Comparison of ENCODE assay signal across 14 cellular contexts in genomic region chr1:93692001-93692400, GRCh38. TPM values are rescaled to one million over a fixed set of nuclear protein-coding genes. Genes with fewer than 3 reads are reported as not detected.
A peak's percentile ranks its signal among the peaks of the same experiment; 100 is the strongest.
DNase-seq lines count a peak whose midpoint lies in the region; ATAC-seq and TF ChIP-seq lines count a peak whose summit lies in the region.
"Had no signal": no experiment of that assay in that cellular context is flagged by ENCODE, and none has a peak within 500 bp of the region (broad histone marks: within the 10 kb centered on the region; RNA-seq: fewer than 3 reads in every experiment).

No MANE protein-coding gene starts in this region.

- H3K4me1 Mint-ChIP-seq in chondrocyte (ENCODE audit: low read depth), result no peaks in the 10 kb centered on the region
- H3K4me1 Mint-ChIP-seq in stimulated activated effector memory CD8-positive, alpha-beta T cell treated with anti-CD3 and anti-CD28 coated beads, Interleukin-12 subunit alpha, Interleukin-12 subunit beta, amount 100 ng/mL, for 72 hours, result peaks cover 12% of the 10 kb centered on the region

- no peaks in the 10 kb centered on the region for H3K36me3 Mint-ChIP-seq in chondrocyte (ENCODE audit: low read depth)
- no peaks in the 10 kb centered on the region for H3K36me3 Mint-ChIP-seq in stimulated activated effector memory CD8-positive, alpha-beta T cell treated with anti-CD3 and anti-CD28 coated beads, Interleukin-12 subunit alpha, Interleukin-12 subunit beta, amount 100 ng/mL, for 72 hours
- H3K36me3 Mint-ChIP-seq: activated naive CD4-positive, alpha-beta T cell treated with anti-CD3 and anti-CD28 coated beads, Interleukin-2, amount 10 ng/mL, durations not matched to agents 7 days and 5 days had no signal

- H3K4me3 Mint-ChIP-seq in chondrocyte (ENCODE audit: unreplicated experiment), result no peak overlapping the region
- peak overlapping the region; percentile 50 for H3K4me3 Mint-ChIP-seq in stimulated activated effector memory CD8-positive, alpha-beta T cell treated with anti-CD3 and anti-CD28 coated beads, Interleukin-12 subunit alpha, Interleukin-12 subunit beta, amount 100 ng/mL, for 72 hours
- H3K4me3 Mint-ChIP-seq: activated naive CD4-positive, alpha-beta T cell treated with anti-CD3 and anti-CD28 coated beads, Interleukin-2, amount 10 ng/mL, durations not matched to agents 7 days and 5 days; T-helper 1 cell treated with Interleukin-12 subunit alpha and Interleukin-12 subunit beta and Interleukin-4 antibody, amounts not matched to agents 30 μg/mL and 1 μg/mL, for 36 hours had no signal

- H3K9me3 Mint-ChIP-seq in chondrocyte (ENCODE audit: low read depth), result no peaks in the 10 kb centered on the region
- H3K9me3 Mint-ChIP-seq in stimulated activated effector memory CD8-positive, alpha-beta T cell treated with anti-CD3 and anti-CD28 coated beads, Interleukin-12 subunit alpha, Interleukin-12 subunit beta, amount 100 ng/mL, for 72 hours, result no peaks in the 10 kb centered on the region
- H3K9me3 Mint-ChIP-seq: activated CD4-positive, alpha-beta T cell treated with anti-CD3 and anti-CD28 coated beads, Interleukin-2, amount 10 ng/mL, durations not matched to agents 24 days and 14 days; activated naive CD4-positive, alpha-beta T cell treated with anti-CD3 and anti-CD28 coated beads, Interleukin-2, amount 10 ng/mL, durations not matched to agents 7 days and 5 days; T-helper 1 cell treated with Interleukin-12 subunit alpha and Interleukin-12 subunit beta and Interleukin-4 antibody, amounts not matched to agents 30 μg/mL and 1 μg/mL, for 36 hours had no signal

- ATAC-seq in stimulated activated effector memory CD8-positive, alpha-beta T cell treated with anti-CD3 and anti-CD28 coated beads, Interleukin-12 subunit alpha, Interleukin-12 subunit beta, amount 100 ng/mL, for 72 hours, result no peak

- H3K27ac ChIP-seq in caudate nucleus (ENCODE audit: low read depth, low read length), result no peak overlapping the region

- peak; percentile 20 for DNase-seq in NCI-H82 (lab: John Stamatoyannopoulos, UW)
- DNase-seq in NCI-H82 treated with DMSO at 0.1 percent for 48 hours (lab: John Stamatoyannopoulos, UW; ENCODE audit: unreplicated experiment), result no peak
- DNase-seq in NCI-H446 (lab: John Stamatoyannopoulos, UW), result peak; percentile 33 to 76
- DNase-seq in chondrocyte (ENCODE audit: low spot score), result no peak
- DNase-seq in stimulated activated effector memory CD8-positive, alpha-beta T cell treated with anti-CD3 and anti-CD28 coated beads, Interleukin-12 subunit alpha, Interleukin-12 subunit beta, amount 100 ng/mL, for 72 hours (ENCODE audit: low spot score in 2 of 2), result no peak
- DNase-seq in GM13977 (ENCODE audit: low spot score), result no peak
- DNase-seq in caudate nucleus (lab: John Stamatoyannopoulos, UW), result no peak
- no peak for DNase-seq in GF-D8 (lab: John Stamatoyannopoulos, UW)
- DNase-seq: activated CD4-positive, alpha-beta T cell treated with anti-CD3 and anti-CD28 coated beads, Interleukin-2, amount 10 ng/mL, durations not matched to agents 24 days and 14 days; activated naive CD4-positive, alpha-beta T cell treated with anti-CD3 and anti-CD28 coated beads, Interleukin-2, amount 10 ng/mL, durations not matched to agents 7 days and 5 days; AML-193; NCI-H1105 treated with DMSO at 0.1 percent for 48 hours; upper lobe of left lung had no signal

- in situ Hi-C loops in GM13977 (cut with MboI; ENCODE audit: low pct_unique_long_range_greater_than_20kb, low sequenced_read_pairs, unreplicated experiment), result no loop called here

- no peaks in the 10 kb centered on the region for H3K27me3 Mint-ChIP-seq in chondrocyte (ENCODE audit: low read depth)

- peak overlapping the region; percentile 78 for H3K27ac Mint-ChIP-seq in chondrocyte (ENCODE audit: unreplicated experiment)
- H3K27ac Mint-ChIP-seq in stimulated activated effector memory CD8-positive, alpha-beta T cell treated with anti-CD3 and anti-CD28 coated beads, Interleukin-12 subunit alpha, Interleukin-12 subunit beta, amount 100 ng/mL, for 72 hours, result peak overlapping the region; percentile 89
- H3K27ac Mint-ChIP-seq: activated naive CD4-positive, alpha-beta T cell treated with anti-CD3 and anti-CD28 coated beads, Interleukin-2, amount 10 ng/mL, durations not matched to agents 7 days and 5 days had no signal

- no peak for TF ChIP-seq CTCF in chondrocyte (IDR thresholded peaks at IDR 0.05)
- no peak for TF ChIP-seq CTCF in GM13977 (IDR thresholded peaks at IDR 0.05; ENCODE audit: extremely low read depth, insufficient read depth, missing control alignments)

RNA-seq across cellular contexts. Expression of gene BCAR3, which starts 10.4 kb away (rescaled TPM):
- total RNA-seq in chondrocyte, result 12.1 to 20.6 TPM (median 18.5 TPM) in 3 replicates

Comparison
In these comparisons a context has a peak if more than half of its experiments do, and no peak if none do; other contexts are left out.
1. DNase-seq: peak in NCI-H82 (single experiment) and NCI-H446 (2 of 2); none in NCI-H82 treated with DMSO at 0.1 percent for 48 hours (single experiment), chondrocyte (single experiment), stimulated activated effector memory CD8-positive, alpha-beta T cell treated with anti-CD3 and anti-CD28 coated beads, Interleukin-12 subunit alpha, Interleukin-12 subunit beta, amount 100 ng/mL, for 72 hours (0 of 2), GM13977 (single experiment), caudate nucleus (0 of 61) and GF-D8 (single experiment).